10 cellular contexts compared by ENCODE assay signal in the genomic region with DNA sequence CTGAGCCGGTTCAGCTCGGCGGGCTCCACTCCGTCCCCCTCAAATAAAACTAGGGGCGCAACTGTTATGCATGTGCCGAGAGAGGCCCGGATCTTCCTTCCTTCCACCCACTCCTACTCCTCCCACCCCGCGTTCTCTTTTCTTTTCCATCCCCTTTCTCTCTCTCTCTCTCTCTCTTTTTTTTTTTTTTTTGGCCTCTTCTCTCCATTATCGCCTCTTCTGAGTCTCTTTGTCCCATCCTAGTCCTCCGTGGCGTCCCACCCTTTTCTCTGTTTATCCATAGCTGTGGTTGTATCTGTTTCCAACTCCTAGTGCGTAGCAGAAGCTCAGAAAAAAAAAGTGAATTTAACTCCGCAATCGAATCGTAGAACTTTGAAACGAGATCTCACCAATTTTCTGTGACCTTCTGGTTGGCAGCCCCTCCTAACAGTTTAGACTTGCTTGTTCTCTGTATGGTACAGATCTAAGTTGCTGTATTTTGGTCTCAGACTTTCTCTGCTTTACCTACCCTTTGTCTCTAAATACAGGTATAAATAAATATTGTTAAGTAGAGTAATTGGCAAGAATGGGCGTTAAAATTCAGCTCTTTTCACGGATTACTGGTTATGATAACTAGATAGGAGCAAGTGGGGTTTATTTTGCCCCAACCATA. TPM values are rescaled to one million over a fixed set of nuclear protein-coding genes. Genes with fewer than 3 reads are reported as not detected.
DNase-seq lines count a peak whose midpoint lies in the region; ATAC-seq, FAIRE-seq and TF ChIP-seq lines count a peak whose summit lies in the region.
"Had no signal": no experiment of that assay in that cellular context is flagged by ENCODE, and none has a peak within 500 bp of the region (broad histone marks: within the 10 kb centered on the region; RNA-seq: fewer than 3 reads in every experiment).

No MANE protein-coding gene starts in this region.

- TF ChIP-seq CTCF in chondrocyte (IDR thresholded peaks at IDR 0.05) (no peak), GM10266 (IDR thresholded peaks at IDR 0.05; ENCODE audit: control insufficient read depth, insufficient read depth, low read depth, missing control alignments) (no peak)

- ATAC-seq in natural killer cell treated with Interleukin-12 subunit alpha and Interleukin-12 subunit beta and Interleukin-15 and Interleukin-18, amount 100 ng/mL, for 72 hours, result no peak
- no peak for ATAC-seq in HG02678 (IDR thresholded peaks at IDR 0.05; ENCODE audit: unreplicated experiment)

- no peaks in the 10 kb centered on the region for H3K9me3 Mint-ChIP-seq in chondrocyte (ENCODE audit: low read depth)
- H3K9me3 Mint-ChIP-seq in natural killer cell treated with Interleukin-12 subunit alpha and Interleukin-12 subunit beta and Interleukin-15 and Interleukin-18, amount 100 ng/mL, for 72 hours, result no peaks in the 10 kb centered on the region

- peaks cover 67 to 95% (median 76%) of the 10 kb centered on the region in 11 experiments for H3K9me3 ChIP-seq in BLaER1 treated with 17β-estradiol and CSF1 and Interleukin-3, amounts not matched to agents 10 nM and 100 nM (replicated peaks in 1 of 11)
- H3K9me3 ChIP-seq in HAP-1, result no peaks in the 10 kb centered on the region; the same call in 1 of the 2 replicates

- H3K4me2 ChIP-seq in BLaER1 treated with 17β-estradiol and CSF1 and Interleukin-3, amounts not matched to agents 10 nM and 100 nM, result peak overlapping the region; percentile 49 to 82 (median 67)

- no peak overlapping the region for H3K27ac ChIP-seq in BLaER1 treated with 17β-estradiol and CSF1 and Interleukin-3, amounts not matched to agents 10 nM and 100 nM
- H3K27ac ChIP-seq: skin epidermis had no signal

- peak overlapping the region in 1 of 11 experiments; percentile 15; a peak in 1 of 22 replicates for H3K9ac ChIP-seq in BLaER1 treated with 17β-estradiol and CSF1 and Interleukin-3, amounts not matched to agents 10 nM and 100 nM

- peaks cover 0 to 9% (median 5%) of the 10 kb centered on the region in 10 experiments; a peak in 5 of 20 replicates for H3K4me1 ChIP-seq in BLaER1 treated with 17β-estradiol and CSF1 and Interleukin-3, amounts not matched to agents 10 nM and 100 nM
- H3K4me1 ChIP-seq in HAP-1, result no peaks in the 10 kb centered on the region

- H3K27ac Mint-ChIP-seq in chondrocyte (ENCODE audit: unreplicated experiment), result no peak overlapping the region
- H3K27ac Mint-ChIP-seq in natural killer cell treated with Interleukin-12 subunit alpha and Interleukin-12 subunit beta and Interleukin-15 and Interleukin-18, amount 100 ng/mL, for 72 hours, result no peak overlapping the region

- FAIRE-seq in GM12892 (lab: Jason Lieb, UNC), result no peak
- FAIRE-seq: bronchial epithelial cell had no signal

- peak overlapping the region; percentile 41 to 66 (median 50) for H3K4me3 ChIP-seq in BLaER1 treated with 17β-estradiol and CSF1 and Interleukin-3, amounts not matched to agents 10 nM and 100 nM
- H3K4me3 ChIP-seq in HAP-1, result peak overlapping the region; percentile 27
- H3K4me3 ChIP-seq: lung had no signal

- no peak for TF ChIP-seq POLR2A in GM12892 (IDR thresholded peaks at IDR 0.05; ENCODE audit: low read depth, low read length)

- peaks cover 100% of the 10 kb centered on the region in 11 experiments for H3K27me3 ChIP-seq in BLaER1 treated with 17β-estradiol and CSF1 and Interleukin-3, amounts not matched to agents 10 nM and 100 nM
- peaks cover 78% of the 10 kb centered on the region for H3K27me3 ChIP-seq in HAP-1 (ENCODE audit: low read depth)

- H4K20me1 ChIP-seq in BLaER1 treated with 17β-estradiol and CSF1 and Interleukin-3, amounts not matched to agents 10 nM and 100 nM, result peaks cover 0 to 7% (median 0%) of the 10 kb centered on the region in 11 experiments; a peak in 3 of 22 replicates

- DNase-seq in HAP-1 (ENCODE audit: low spot score in 2 of 2) (no peak), chondrocyte (ENCODE audit: low spot score) (no peak), GM12892 (ENCODE audit: insufficient read length) (no peak), GM10266 (ENCODE audit: extremely low spot score) (no peak)
- DNase-seq in natural killer cell treated with Interleukin-12 subunit alpha and Interleukin-12 subunit beta and Interleukin-15 and Interleukin-18, amount 100 ng/mL, for 72 hours (ENCODE audit: low spot score), result no peak

- in situ Hi-C loops in HAP-1 (cut with MboI; ENCODE audit: low sequenced_read_pairs), result no loop called here

- H3K36me3 Mint-ChIP-seq in chondrocyte (ENCODE audit: low read depth), result no peaks in the 10 kb centered on the region
- peaks cover 6% of the 10 kb centered on the region for H3K36me3 Mint-ChIP-seq in natural killer cell treated with Interleukin-12 subunit alpha and Interleukin-12 subunit beta and Interleukin-15 and Interleukin-18, amount 100 ng/mL, for 72 hours

- H3K4me1 Mint-ChIP-seq in chondrocyte (ENCODE audit: low read depth), result peaks cover 30% of the 10 kb centered on the region
- H3K4me1 Mint-ChIP-seq in natural killer cell treated with Interleukin-12 subunit alpha and Interleukin-12 subunit beta and Interleukin-15 and Interleukin-18, amount 100 ng/mL, for 72 hours (ENCODE audit: low read depth in 2 of 2), result peaks cover 6 to 11% of the 10 kb centered on the region in 2 donors

- peak overlapping the region; percentile 15 for H3K4me3 Mint-ChIP-seq in chondrocyte (ENCODE audit: unreplicated experiment)
- peak overlapping the region; percentile 67 for H3K4me3 Mint-ChIP-seq in natural killer cell treated with Interleukin-12 subunit alpha and Interleukin-12 subunit beta and Interleukin-15 and Interleukin-18, amount 100 ng/mL, for 72 hours

- no peaks in the 10 kb centered on the region for H3K36me3 ChIP-seq in BLaER1 treated with 17β-estradiol and CSF1 and Interleukin-3, amounts not matched to agents 10 nM and 100 nM
- no peaks in the 10 kb centered on the region for H3K36me3 ChIP-seq in HAP-1 (replicated peaks)

- peaks cover 85% of the 10 kb centered on the region for H3K27me3 Mint-ChIP-seq in chondrocyte (ENCODE audit: low read depth)
- H3K27me3 Mint-ChIP-seq in natural killer cell treated with Interleukin-12 subunit alpha and Interleukin-12 subunit beta and Interleukin-15 and Interleukin-18, amount 100 ng/mL, for 72 hours, result peaks cover 61 to 68% of the 10 kb centered on the region in 2 donors

RNA-seq across cellular contexts. Expression of gene RAX, which starts 3.6 kb away (rescaled TPM):
- not detected in 3 replicates for total RNA-seq in chondrocyte
- total RNA-seq in natural killer cell treated with Interleukin-12 subunit alpha and Interleukin-12 subunit beta and Interleukin-15 and Interleukin-18, amount 100 ng/mL, for 72 hours, result not detected
- not detected for polyA plus RNA-seq in GM12892 (2012; ENCODE audit: missing spikeins)
- total RNA-seq: bronchial epithelial cell, lung had no signal

RNA-seq across cellular contexts. Expression of gene CPLX4, which starts 48.8 kb away (rescaled TPM):
- not detected in 3 replicates for total RNA-seq in chondrocyte
- not detected for total RNA-seq in natural killer cell treated with Interleukin-12 subunit alpha and Interleukin-12 subunit beta and Interleukin-15 and Interleukin-18, amount 100 ng/mL, for 72 hours
- polyA plus RNA-seq in GM12892 (2012; ENCODE audit: missing spikeins), result not detected
- total RNA-seq: bronchial epithelial cell, lung had no signal

RNA-seq across cellular contexts. Expression of gene GRP, which starts 49.7 kb away (rescaled TPM):
- not detected in 3 replicates for total RNA-seq in chondrocyte
- total RNA-seq in natural killer cell treated with Interleukin-12 subunit alpha and Interleukin-12 subunit beta and Interleukin-15 and Interleukin-18, amount 100 ng/mL, for 72 hours, result not detected
- polyA plus RNA-seq in GM12892 (2012; ENCODE audit: missing spikeins), result not detected
- total RNA-seq: bronchial epithelial cell had no signal
